In the genomic region with DNA sequence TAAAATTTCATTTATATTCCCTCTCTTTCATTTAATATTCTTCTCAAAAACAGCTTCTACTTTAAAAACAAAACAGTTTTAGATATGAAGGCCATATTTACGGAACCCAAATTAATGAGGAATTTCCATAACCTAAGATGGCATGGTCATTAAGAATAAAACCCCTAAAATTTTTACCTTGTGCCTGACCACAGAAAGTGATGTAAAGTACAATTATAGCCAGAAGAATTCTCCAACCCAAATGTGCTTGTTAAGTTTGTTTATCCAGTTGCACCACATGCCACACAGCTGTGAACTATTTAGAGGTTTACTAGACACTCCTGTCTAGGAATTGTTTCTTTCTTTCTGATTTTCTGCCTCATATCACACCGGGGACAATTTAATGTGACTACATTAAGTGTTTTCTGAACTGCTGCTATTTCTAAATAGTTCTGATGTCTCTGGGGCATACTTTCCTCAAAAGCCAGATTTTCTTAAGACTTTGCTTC, we compare ENCODE assay signal across 17 cellular contexts.
DNase-seq lines count a peak whose midpoint lies in the region; ATAC-seq and TF ChIP-seq lines count a peak whose summit lies in the region.
"Had no signal": no experiment of that assay in that cellular context is flagged by ENCODE, and none has a peak within 500 bp of the region (broad histone marks: within the 10 kb centered on the region; RNA-seq: fewer than 3 reads in every experiment).

No MANE protein-coding gene starts in this region.

- no peak overlapping the region for H3K27ac ChIP-seq in OCI-LY7 (ENCODE audit: low read depth, low read length, poor library complexity, severe bottlenecking)
- H3K27ac ChIP-seq in heart left ventricle = no peak overlapping the region
- H3K27ac ChIP-seq: pancreas had no signal

- no peak for ATAC-seq in stimulated activated naive CD8-positive, alpha-beta T cell treated with anti-CD3 and anti-CD28 coated beads, Interleukin-15, Interleukin-2, amounts not matched to agents 100 U/mL and 50 U/mL, for 24 hours
- ATAC-seq in heart left ventricle = no peak
- ATAC-seq: HCT116, left ventricle myocardium superior, Panc1, pancreas had no signal

- H3K4me1 ChIP-seq in OCI-LY7 (ENCODE audit: insufficient read depth, low read length, poor library complexity, severe bottlenecking) (peaks cover 14% of the 10 kb centered on the region), heart left ventricle (peaks cover 0 to 35% (median 0%) of the 10 kb centered on the region in 12 donors)
- H3K4me1 ChIP-seq: pancreas had no signal

- H3K79me2 ChIP-seq in OCI-LY7 (ENCODE audit: insufficient read depth, low read depth, low read length) = no peaks in the 10 kb centered on the region

- no peaks in the 10 kb centered on the region for H3K9me2 ChIP-seq in OCI-LY7 (ENCODE audit: insufficient read depth, low read length)

- TF ChIP-seq CTCF in AG10803 (conservative IDR thresholded peaks at IDR 0.05; ENCODE audit: low read length) (no peak), OCI-LY7 (conservative IDR thresholded peaks at IDR 0.05; ENCODE audit: low read length) (no peak), heart left ventricle (IDR thresholded peaks at IDR 0.05) (no peak), GM13977 (IDR thresholded peaks at IDR 0.05; ENCODE audit: extremely low read depth, insufficient read depth, missing control alignments) (no peak)

- intact Hi-C loops in OCI-LY7 (cut with micrococcal nuclease; ENCODE audit: unreplicated experiment) = no loop called here
- intact Hi-C loops in heart left ventricle (cut with DNase I) = no loop called here

- no peaks in the 10 kb centered on the region for H4K20me1 ChIP-seq in OCI-LY7 (ENCODE audit: insufficient read depth, low read length)

- no TSS peak for BruUV-seq in OCI-LY7 (replicated peaks; lab: Mats Ljungman, UMichigan)

- H3K27me3 ChIP-seq in heart left ventricle = no peaks in the 10 kb centered on the region
- H3K27me3 ChIP-seq: pancreas had no signal

- in situ Hi-C loops in GM13977 (cut with MboI; ENCODE audit: low pct_unique_long_range_greater_than_20kb, low sequenced_read_pairs, unreplicated experiment) = no loop called here

- H2AFZ ChIP-seq in OCI-LY7 (ENCODE audit: low read length) = no peak overlapping the region

- H3K4me3 ChIP-seq in AG10803 (ENCODE audit: low read length) (no peak overlapping the region), OCI-LY7 (ENCODE audit: low read depth, low read length, poor library complexity, severe bottlenecking) (no peak overlapping the region), heart left ventricle (no peak overlapping the region)
- H3K4me3 ChIP-seq: pancreas had no signal

- CTCF ChIA-PET in OCI-LY7 (lab: Charles Lee; ENCODE audit: unreplicated experiment) = no interaction called here

- WGBS in heart left ventricle, 4 donors = 64 to 87% (median 83%) methylated on average over 2 of the region's 2 CpGs

- TF ChIP-seq POLR2A in heart left ventricle (IDR thresholded peaks at IDR 0.05) (no peak), erythroblast (IDR thresholded peaks at IDR 0.05; ENCODE audit: low read length) (no peak)

- H3K4me2 ChIP-seq in OCI-LY7 (ENCODE audit: low read length) = no peak overlapping the region

- peak; percentile 71 for DNase-seq in AG10803 (ENCODE audit: low read depth)
- DNase-seq in H4 (ENCODE audit: low spot score) = peak; percentile 72
- DNase-seq in OCI-LY7 (ENCODE audit: low spot score) = peak; percentile 35
- peak; percentile 36 for DNase-seq in iris pigment epithelial cell (ENCODE audit: low read depth)
- no peak for DNase-seq in stimulated activated naive CD8-positive, alpha-beta T cell treated with anti-CD3 and anti-CD28 coated beads, Interleukin-15, Interleukin-2, amounts not matched to agents 100 U/mL and 50 U/mL, for 24 hours
- no peak for DNase-seq in heart left ventricle
- DNase-seq in GM13977 (ENCODE audit: low spot score) = no peak
- DNase-seq in erythroblast (lab: John Stamatoyannopoulos, UW) = no peak
- DNase-seq: activated CD4-positive, alpha-beta T cell treated with anti-CD3 and anti-CD28 coated beads, Interleukin-2, amount 50 U/mL, for 1 hour; activated naive CD4-positive, alpha-beta T cell treated with Interleukin-2 at 50 U/mL for 16 hours; Calu3; left ventricle myocardium superior; NCI-H69; pancreas; stimulated activated CD4-positive, alpha-beta T cell treated with anti-CD3 and anti-CD28 coated beads, Interleukin-2, amount 100 ng/mL, for 48 hours had no signal

- no peaks in the 10 kb centered on the region for H3K9me3 ChIP-seq in OCI-LY7 (ENCODE audit: low read length)
- H3K9me3 ChIP-seq in heart left ventricle = no peaks in the 10 kb centered on the region
- H3K9me3 ChIP-seq: pancreas had no signal

- POLR2A ChIA-PET in OCI-LY7 (lab: Charles Lee) = interaction anchor here (0.6 to 2.6 kb wide), 8 partner anchors 10 to 495 kb away, joined by 3 to 22 read pairs (median 6); no protein-coding TSS in a partner anchor

- no peaks in the 10 kb centered on the region for H3K36me3 ChIP-seq in OCI-LY7 (ENCODE audit: insufficient read depth, low read length)
- H3K36me3 ChIP-seq in heart left ventricle = no peaks in the 10 kb centered on the region
- H3K36me3 ChIP-seq: pancreas had no signal

Comparison
In these comparisons a context has a peak if more than half of its experiments do, and no peak if none do; other contexts are left out.
1. DNase-seq: peak in AG10803 (single experiment), H4 (single experiment), OCI-LY7 (single experiment) and iris pigment epithelial cell (single experiment); none in stimulated activated naive CD8-positive, alpha-beta T cell treated with anti-CD3 and anti-CD28 coated beads, Interleukin-15, Interleukin-2, amounts not matched to agents 100 U/mL and 50 U/mL, for 24 hours (single experiment), heart left ventricle (0 of 5), GM13977 (single experiment) and erythroblast (0 of 2).